ENCODE assay signal across 20 cellular contexts in the genomic region with DNA sequence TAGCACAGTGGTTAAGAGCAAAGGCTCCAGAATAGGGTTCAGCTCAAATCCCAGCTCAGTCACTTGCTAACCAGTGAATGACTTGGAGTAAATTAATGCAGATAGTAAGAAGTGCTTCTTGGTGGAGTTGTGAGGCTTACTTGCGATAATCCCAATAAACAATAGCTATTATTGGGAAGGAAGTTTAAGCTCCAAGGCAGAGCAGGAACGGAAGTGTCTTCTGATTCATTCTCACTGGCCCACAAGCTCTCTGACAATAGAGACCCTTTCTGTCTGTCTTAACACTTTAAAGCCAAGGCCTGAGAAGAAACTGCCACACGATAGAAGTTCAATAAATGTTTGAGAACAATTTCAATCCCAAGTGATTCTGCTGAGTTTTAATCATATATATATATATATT.
"Had no signal": no experiment of that assay in that cellular context is flagged by ENCODE, and none has a peak within 500 bp of the region (broad histone marks: within the 10 kb centered on the region; RNA-seq: fewer than 3 reads in every experiment).

No MANE protein-coding gene starts in this region.

- H3K36me3 Mint-ChIP-seq: naive B cell had no signal

- H3K4me1 Mint-ChIP-seq: naive B cell had no signal

- H3K9me3 Mint-ChIP-seq: immature natural killer cell, naive B cell, nephron had no signal

- H3K4me3 ChIP-seq: coronary artery, dorsolateral prefrontal cortex, gastrocnemius medialis, heart right ventricle, left ventricle myocardium inferior, lower lobe of right lung, right atrium auricular region, sigmoid colon, skin epidermis, stomach had no signal

- H3K27ac ChIP-seq: coronary artery, lower lobe of right lung, right atrium auricular region, sigmoid colon, skin epidermis, stomach had no signal

- H3K4me3 Mint-ChIP-seq: immature natural killer cell, naive B cell, nephron had no signal

- H3K9me3 ChIP-seq: gastrocnemius medialis, heart right ventricle, left ventricle myocardium inferior, lower lobe of right lung, right atrium auricular region, sigmoid colon, stomach had no signal

- H3K36me3 ChIP-seq: gastrocnemius medialis, heart right ventricle, left ventricle myocardium inferior, lower lobe of right lung had no signal

- DNase-seq: dorsolateral prefrontal cortex; effector CD8-positive, alpha-beta T cell; gastrocnemius medialis; heart right ventricle; immature natural killer cell; left ventricle myocardium inferior; lower lobe of right lung; mesenchymal stem cell; naive B cell; sigmoid colon; stimulated activated naive CD4-positive, alpha-beta T cell; stomach; substantia nigra; trophoblast cell had no signal

- H3K27ac Mint-ChIP-seq: immature natural killer cell had no signal

- H3K27me3 ChIP-seq: dorsolateral prefrontal cortex, gastrocnemius medialis, heart right ventricle, right atrium auricular region, sigmoid colon, stomach had no signal

- ATAC-seq: heart right ventricle, lower lobe of right lung had no signal

- FAIRE-seq: keratinocyte, urothelium cell line had no signal
